26 cellular contexts compared by ENCODE assay signal in the genomic region with DNA sequence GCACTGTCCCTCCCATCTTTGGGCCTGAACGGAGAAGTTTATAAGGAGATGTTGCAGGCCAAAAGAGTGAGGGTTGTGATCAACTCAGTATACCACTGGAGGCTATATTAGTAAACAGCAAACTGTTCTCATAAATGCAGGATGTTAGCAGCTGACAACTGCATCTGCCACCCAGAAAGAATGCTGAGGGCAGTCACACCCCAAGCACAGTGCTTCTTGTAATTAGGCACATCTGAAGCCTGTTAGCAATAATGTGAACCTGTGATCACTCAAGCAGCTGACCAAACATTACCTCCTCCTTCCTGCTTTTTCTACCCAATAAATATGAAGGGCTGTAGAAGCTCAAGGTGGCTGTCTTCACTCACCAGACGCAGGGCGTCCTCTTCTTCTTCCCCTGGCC.
"Had no signal": no experiment of that assay in that cellular context is flagged by ENCODE, and none has a peak within 500 bp of the region (broad histone marks: within the 10 kb centered on the region; RNA-seq: fewer than 3 reads in every experiment).

No MANE protein-coding gene starts in this region.

- H3K36me3 ChIP-seq: esophagus muscularis mucosa, gastroesophageal sphincter, heart left ventricle, prostate gland, right atrium auricular region, tibial artery, upper lobe of left lung had no signal

- H3K27ac ChIP-seq: dorsolateral prefrontal cortex, esophagus muscularis mucosa, foreskin keratinocyte, gastroesophageal sphincter, heart left ventricle, hepatocyte, prostate gland, right atrium auricular region, testis, tibial artery, upper lobe of left lung had no signal

- H3K4me3 ChIP-seq: dorsolateral prefrontal cortex, esophagus muscularis mucosa, gastroesophageal sphincter, heart left ventricle, hepatocyte, lung, mucosa of descending colon, prostate gland, right atrium auricular region, testis, tibial artery, upper lobe of left lung had no signal

- DNase-seq: dorsolateral prefrontal cortex; effector CD4-positive, alpha-beta T cell; endodermal cell; foreskin keratinocyte; heart left ventricle; kidney; mesenchymal stem cell; mucosa of descending colon; naive thymus-derived CD8-positive, alpha-beta T cell; nephron progenitor cell; nucleus accumbens; stimulated activated CD4-positive, alpha-beta T cell treated with anti-CD3 and anti-CD28 coated beads, Interleukin-4, amount 100 ng/mL, for 4 hours; stimulated activated naive CD8-positive, alpha-beta T cell treated with anti-CD3 and anti-CD28 coated beads, Interleukin-15, Interleukin-2, amounts not matched to agents 100 U/mL and 50 U/mL, for 24 hours; substantia nigra; testis; tibial artery; upper lobe of left lung had no signal

- H3K4me1 ChIP-seq: esophagus muscularis mucosa, foreskin keratinocyte, gastroesophageal sphincter, heart left ventricle, prostate gland, right atrium auricular region, testis, upper lobe of left lung had no signal

- H3K4me2 ChIP-seq: hepatocyte had no signal

- H3K27me3 ChIP-seq: dorsolateral prefrontal cortex, esophagus muscularis mucosa, foreskin keratinocyte, gastroesophageal sphincter, heart left ventricle, hepatocyte, right atrium auricular region, testis, upper lobe of left lung had no signal

- H2AFZ ChIP-seq: hepatocyte had no signal

- ATAC-seq: foreskin keratinocyte; gastroesophageal sphincter; heart left ventricle; left lobe of liver; mucosa of descending colon; naive thymus-derived CD8-positive, alpha-beta T cell; sciatic nerve; stimulated activated memory B cell treated with anti-CD40 and anti-IgM and Interleukin-4, amounts not matched to agents 10 μg/mL and 1 μg/mL and 100 μg/mL, for 72 hours; stimulated activated naive CD8-positive, alpha-beta T cell treated with anti-CD3 and anti-CD28 coated beads, Interleukin-15, Interleukin-2, amounts not matched to agents 100 U/mL and 50 U/mL, for 24 hours had no signal

- H3K9me3 ChIP-seq: esophagus muscularis mucosa, gastroesophageal sphincter, heart left ventricle, mucosa of descending colon, prostate gland, right atrium auricular region, testis, tibial artery, upper lobe of left lung had no signal

- H3K79me2 ChIP-seq: hepatocyte had no signal
